In the genomic region with DNA sequence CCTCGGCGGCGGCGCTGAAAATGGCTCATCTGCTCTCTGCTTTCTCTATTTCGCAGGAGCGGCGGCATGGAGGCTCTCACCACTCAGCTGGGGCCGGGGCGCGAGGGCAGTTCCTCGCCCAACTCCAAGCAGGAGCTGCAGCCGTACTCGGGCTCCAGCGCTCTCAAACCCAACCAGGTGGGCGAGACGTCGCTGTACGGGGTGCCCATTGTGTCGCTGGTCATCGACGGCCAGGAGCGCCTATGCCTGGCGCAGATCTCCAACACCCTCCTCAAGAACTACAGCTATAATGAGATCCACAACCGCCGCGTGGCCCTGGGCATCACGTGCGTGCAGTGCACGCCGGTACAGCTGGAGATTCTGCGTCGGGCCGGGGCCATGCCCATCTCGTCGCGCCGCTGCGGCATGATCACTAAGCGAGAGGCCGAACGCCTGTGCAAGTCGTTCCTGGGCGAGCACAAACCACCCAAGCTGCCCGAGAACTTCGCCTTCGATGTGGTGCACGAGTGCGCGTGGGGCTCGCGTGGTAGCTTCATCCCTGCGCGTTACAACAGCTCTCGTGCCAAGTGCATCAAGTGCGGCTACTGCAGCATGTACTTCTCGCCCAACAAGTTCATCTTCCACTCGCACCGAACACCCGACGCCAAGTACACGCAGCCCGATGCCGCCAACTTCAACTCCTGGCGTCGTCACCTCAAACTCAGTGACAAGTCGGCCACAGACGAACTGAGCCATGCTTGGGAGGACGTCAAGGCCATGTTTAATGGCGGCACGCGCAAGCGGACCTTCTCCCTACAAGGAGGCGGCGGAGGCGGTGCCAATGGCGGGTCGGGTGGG, we compare ENCODE assay signal across 1 cellular context.
A peak's percentile ranks its signal among the peaks of the same experiment; 100 is the strongest.
TF ChIP-seq lines count a peak whose summit lies in the region.

No MANE protein-coding gene starts in this region.

TF ChIP-seq in neural cell, 6 proteins besides CTCF, POLR2A, EP300 and RAD21 (continued from another document):
- TF ChIP-seq REST (IDR thresholded peaks at IDR 0.05; ENCODE audit: borderline replicate concordance): no peak
- TF ChIP-seq POLR2AphosphoS5 (IDR thresholded peaks at IDR 0.05): peak; percentile 15
- peak; percentile 96 for TF ChIP-seq EZH2 (IDR thresholded peaks at IDR 0.05; ENCODE audit: borderline replicate concordance, insufficient read depth, low read length, poor library complexity, severe bottlenecking)
- TF ChIP-seq TAF1 (IDR thresholded peaks at IDR 0.05; ENCODE audit: low read depth): no peak
